1 cellular context compared by ENCODE assay signal in genomic region chr6:137171824-137172733, GRCh38.
A peak's percentile ranks its signal among the peaks of the same experiment; 100 is the strongest.
TF ChIP-seq lines count a peak whose summit lies in the region.

No MANE protein-coding gene starts in this region.

TF ChIP-seq in GM12878, 131 proteins besides CTCF, POLR2A, EP300 and RAD21 (continued from another document and continues in another):
- TF ChIP-seq MLLT1 (IDR thresholded peaks at IDR 0.05) = no peak
- TF ChIP-seq ELK1 (IDR thresholded peaks at IDR 0.05; ENCODE audit: low read depth, low read length) = no peak
- TF ChIP-seq MYC (IDR thresholded peaks at IDR 0.05; ENCODE audit: insufficient read depth, insufficient read length, insufficient replicate concordance, low read length, severe bottlenecking) = no peak
- TF ChIP-seq ZNF274 (IDR thresholded peaks at IDR 0.05; ENCODE audit: insufficient read depth, insufficient read length) = no peak
- TF ChIP-seq, protein P1, sequence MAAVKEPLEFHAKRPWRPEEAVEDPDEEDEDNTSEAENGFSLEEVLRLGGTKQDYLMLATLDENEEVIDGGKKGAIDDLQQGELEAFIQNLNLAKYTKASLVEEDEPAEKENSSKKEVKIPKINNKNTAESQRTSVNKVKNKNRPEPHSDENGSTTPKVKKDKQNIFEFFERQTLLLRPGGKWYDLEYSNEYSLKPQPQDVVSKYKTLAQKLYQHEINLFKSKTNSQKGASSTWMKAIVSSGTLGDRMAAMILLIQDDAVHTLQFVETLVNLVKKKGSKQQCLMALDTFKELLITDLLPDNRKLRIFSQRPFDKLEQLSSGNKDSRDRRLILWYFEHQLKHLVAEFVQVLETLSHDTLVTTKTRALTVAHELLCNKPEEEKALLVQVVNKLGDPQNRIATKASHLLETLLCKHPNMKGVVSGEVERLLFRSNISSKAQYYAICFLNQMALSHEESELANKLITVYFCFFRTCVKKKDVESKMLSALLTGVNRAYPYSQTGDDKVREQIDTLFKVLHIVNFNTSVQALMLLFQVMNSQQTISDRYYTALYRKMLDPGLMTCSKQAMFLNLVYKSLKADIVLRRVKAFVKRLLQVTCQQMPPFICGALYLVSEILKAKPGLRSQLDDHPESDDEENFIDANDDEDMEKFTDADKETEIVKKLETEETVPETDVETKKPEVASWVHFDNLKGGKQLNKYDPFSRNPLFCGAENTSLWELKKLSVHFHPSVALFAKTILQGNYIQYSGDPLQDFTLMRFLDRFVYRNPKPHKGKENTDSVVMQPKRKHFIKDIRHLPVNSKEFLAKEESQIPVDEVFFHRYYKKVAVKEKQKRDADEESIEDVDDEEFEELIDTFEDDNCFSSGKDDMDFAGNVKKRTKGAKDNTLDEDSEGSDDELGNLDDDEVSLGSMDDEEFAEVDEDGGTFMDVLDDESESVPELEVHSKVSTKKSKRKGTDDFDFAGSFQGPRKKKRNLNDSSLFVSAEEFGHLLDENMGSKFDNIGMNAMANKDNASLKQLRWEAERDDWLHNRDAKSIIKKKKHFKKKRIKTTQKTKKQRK (IDR thresholded peaks at IDR 0.05; ENCODE audit: low read depth, low read length) = no peak
- no peak for TF ChIP-seq HCFC1 (IDR thresholded peaks at IDR 0.05; ENCODE audit: low read length)
- TF ChIP-seq E2F8 (IDR thresholded peaks at IDR 0.05; ENCODE audit: low read depth, partially characterized antibody) = no peak
- TF ChIP-seq GABPA (IDR thresholded peaks at IDR 0.05; ENCODE audit: low read depth) = no peak
- TF ChIP-seq RBBP5 (conservative IDR thresholded peaks at IDR 0.05) = no peak
- 0 out of 3 replicates have a peak, but pooled peaks of 1 of the 2 experiments have one; percentile 20 for TF ChIP-seq EGR1 (IDR thresholded peaks at IDR 0.05; ENCODE audit: borderline replicate concordance in 1 of 2, low read depth in 2 of 2, low read length in 2 of 2)
- no peak for TF ChIP-seq FOS (IDR thresholded peaks at IDR 0.05; ENCODE audit: borderline replicate concordance, extremely low read depth, insufficient read length)
- TF ChIP-seq, protein P2, sequence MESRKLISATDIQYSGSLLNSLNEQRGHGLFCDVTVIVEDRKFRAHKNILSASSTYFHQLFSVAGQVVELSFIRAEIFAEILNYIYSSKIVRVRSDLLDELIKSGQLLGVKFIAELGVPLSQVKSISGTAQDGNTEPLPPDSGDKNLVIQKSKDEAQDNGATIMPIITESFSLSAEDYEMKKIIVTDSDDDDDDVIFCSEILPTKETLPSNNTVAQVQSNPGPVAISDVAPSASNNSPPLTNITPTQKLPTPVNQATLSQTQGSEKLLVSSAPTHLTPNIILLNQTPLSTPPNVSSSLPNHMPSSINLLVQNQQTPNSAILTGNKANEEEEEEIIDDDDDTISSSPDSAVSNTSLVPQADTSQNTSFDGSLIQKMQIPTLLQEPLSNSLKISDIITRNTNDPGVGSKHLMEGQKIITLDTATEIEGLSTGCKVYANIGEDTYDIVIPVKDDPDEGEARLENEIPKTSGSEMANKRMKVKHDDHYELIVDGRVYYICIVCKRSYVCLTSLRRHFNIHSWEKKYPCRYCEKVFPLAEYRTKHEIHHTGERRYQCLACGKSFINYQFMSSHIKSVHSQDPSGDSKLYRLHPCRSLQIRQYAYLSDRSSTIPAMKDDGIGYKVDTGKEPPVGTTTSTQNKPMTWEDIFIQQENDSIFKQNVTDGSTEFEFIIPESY (IDR thresholded peaks at IDR 0.05) = no peak
- TF ChIP-seq FOXK2 (IDR thresholded peaks at IDR 0.05) = no peak
- no peak for TF ChIP-seq SREBF2 (IDR thresholded peaks at IDR 0.05; ENCODE audit: low read length)
- TF ChIP-seq SMC3 (IDR thresholded peaks at IDR 0.05; ENCODE audit: borderline replicate concordance, low read length) = peak; percentile 18; the same call in 1 of the 2 replicates
- no peak for TF ChIP-seq NR2C2 (IDR thresholded peaks at IDR 0.05; ENCODE audit: borderline replicate concordance, control insufficient read depth, insufficient read length, low read depth)
- TF ChIP-seq CHD2 (IDR thresholded peaks at IDR 0.05; ENCODE audit: borderline replicate concordance, low read depth, low read length) = peak; percentile 46; the same call in 1 of the 2 replicates
- TF ChIP-seq BRCA1 (IDR thresholded peaks at IDR 0.05; ENCODE audit: low read depth, low read length) = no peak
- TF ChIP-seq LARP7 (IDR thresholded peaks at IDR 0.05) = no peak
- no peak for TF ChIP-seq ZNF384 (IDR thresholded peaks at IDR 0.05; ENCODE audit: borderline replicate concordance, low read depth, low read length)
- TF ChIP-seq, protein P3, sequence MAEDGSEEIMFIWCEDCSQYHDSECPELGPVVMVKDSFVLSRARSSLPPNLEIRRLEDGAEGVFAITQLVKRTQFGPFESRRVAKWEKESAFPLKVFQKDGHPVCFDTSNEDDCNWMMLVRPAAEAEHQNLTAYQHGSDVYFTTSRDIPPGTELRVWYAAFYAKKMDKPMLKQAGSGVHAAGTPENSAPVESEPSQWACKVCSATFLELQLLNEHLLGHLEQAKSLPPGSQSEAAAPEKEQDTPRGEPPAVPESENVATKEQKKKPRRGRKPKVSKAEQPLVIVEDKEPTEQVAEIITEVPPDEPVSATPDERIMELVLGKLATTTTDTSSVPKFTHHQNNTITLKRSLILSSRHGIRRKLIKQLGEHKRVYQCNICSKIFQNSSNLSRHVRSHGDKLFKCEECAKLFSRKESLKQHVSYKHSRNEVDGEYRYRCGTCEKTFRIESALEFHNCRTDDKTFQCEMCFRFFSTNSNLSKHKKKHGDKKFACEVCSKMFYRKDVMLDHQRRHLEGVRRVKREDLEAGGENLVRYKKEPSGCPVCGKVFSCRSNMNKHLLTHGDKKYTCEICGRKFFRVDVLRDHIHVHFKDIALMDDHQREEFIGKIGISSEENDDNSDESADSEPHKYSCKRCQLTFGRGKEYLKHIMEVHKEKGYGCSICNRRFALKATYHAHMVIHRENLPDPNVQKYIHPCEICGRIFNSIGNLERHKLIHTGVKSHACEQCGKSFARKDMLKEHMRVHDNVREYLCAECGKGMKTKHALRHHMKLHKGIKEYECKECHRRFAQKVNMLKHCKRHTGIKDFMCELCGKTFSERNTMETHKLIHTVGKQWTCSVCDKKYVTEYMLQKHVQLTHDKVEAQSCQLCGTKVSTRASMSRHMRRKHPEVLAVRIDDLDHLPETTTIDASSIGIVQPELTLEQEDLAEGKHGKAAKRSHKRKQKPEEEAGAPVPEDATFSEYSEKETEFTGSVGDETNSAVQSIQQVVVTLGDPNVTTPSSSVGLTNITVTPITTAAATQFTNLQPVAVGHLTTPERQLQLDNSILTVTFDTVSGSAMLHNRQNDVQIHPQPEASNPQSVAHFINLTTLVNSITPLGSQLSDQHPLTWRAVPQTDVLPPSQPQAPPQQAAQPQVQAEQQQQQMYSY (CRISPR knock-in tag; IDR thresholded peaks at IDR 0.05) = no peak
- TF ChIP-seq, protein P4, sequence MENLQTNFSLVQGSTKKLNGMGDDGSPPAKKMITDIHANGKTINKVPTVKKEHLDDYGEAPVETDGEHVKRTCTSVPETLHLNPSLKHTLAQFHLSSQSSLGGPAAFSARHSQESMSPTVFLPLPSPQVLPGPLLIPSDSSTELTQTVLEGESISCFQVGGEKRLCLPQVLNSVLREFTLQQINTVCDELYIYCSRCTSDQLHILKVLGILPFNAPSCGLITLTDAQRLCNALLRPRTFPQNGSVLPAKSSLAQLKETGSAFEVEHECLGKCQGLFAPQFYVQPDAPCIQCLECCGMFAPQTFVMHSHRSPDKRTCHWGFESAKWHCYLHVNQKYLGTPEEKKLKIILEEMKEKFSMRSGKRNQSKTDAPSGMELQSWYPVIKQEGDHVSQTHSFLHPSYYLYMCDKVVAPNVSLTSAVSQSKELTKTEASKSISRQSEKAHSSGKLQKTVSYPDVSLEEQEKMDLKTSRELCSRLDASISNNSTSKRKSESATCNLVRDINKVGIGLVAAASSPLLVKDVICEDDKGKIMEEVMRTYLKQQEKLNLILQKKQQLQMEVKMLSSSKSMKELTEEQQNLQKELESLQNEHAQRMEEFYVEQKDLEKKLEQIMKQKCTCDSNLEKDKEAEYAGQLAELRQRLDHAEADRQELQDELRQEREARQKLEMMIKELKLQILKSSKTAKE (IDR thresholded peaks at IDR 0.05; ENCODE audit: low read depth, poor library complexity, severe bottlenecking) = no peak
- TF ChIP-seq KAT2A (conservative IDR thresholded peaks at IDR 0.05; ENCODE audit: control insufficient read depth, low read depth, low read length) = no peak
- 0 out of 2 replicates have a peak, but pooled peaks have one; percentile 20 for TF ChIP-seq ZNF592 (IDR thresholded peaks at IDR 0.05)
